In genomic region chr4:66235876-66236275, GRCh38 we compare ENCODE assay signal across 7 cellular contexts.
"Had no signal": no experiment of that assay in that cellular context is flagged by ENCODE, and none has a peak within 500 bp of the region (broad histone marks: within the 10 kb centered on the region; RNA-seq: fewer than 3 reads in every experiment).

No MANE protein-coding gene starts in this region.

- ATAC-seq: K562 had no signal

- H3K4me3 ChIP-seq: K562 had no signal

- FAIRE-seq: H54, HTR-8/SVneo, K562 had no signal

- H3K4me3 Mint-ChIP-seq: H9 had no signal

- DNase-seq: GOT3, H9, HCEC 1CT, IMR-90 had no signal

- H3K9me3 Mint-ChIP-seq: H9 had no signal

- H3K27ac Mint-ChIP-seq: H9 had no signal

- H3K4me1 Mint-ChIP-seq: H9 had no signal
